8 cellular contexts compared by ENCODE assay signal in the genomic region with DNA sequence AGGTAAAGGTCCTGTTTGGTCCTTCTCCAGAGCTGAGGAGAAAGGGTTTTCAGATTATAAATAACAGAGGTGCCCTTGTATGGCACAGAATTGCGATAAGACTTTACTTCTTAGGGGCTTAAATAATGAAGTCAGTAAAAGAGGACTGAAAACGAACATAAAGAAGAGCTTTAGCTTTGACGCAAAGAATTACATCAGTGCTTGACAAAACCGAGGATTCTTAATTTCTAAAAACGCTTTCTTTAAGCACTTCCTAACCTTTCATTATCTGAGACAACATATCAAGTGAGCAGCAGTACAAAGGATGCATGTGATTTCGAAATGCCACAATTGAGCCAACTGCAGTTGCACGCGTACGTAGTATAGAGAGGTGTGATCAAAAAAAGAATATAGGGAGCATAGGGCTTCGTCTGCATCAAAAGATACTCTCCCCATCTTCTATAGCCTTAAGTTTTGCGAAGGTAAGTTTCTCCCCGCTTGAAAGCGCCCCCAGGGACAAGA. TPM values are rescaled to one million over a fixed set of nuclear protein-coding genes. Genes with fewer than 3 reads are reported as not detected.
DNase-seq lines count a peak whose midpoint lies in the region; ATAC-seq and TF ChIP-seq lines count a peak whose summit lies in the region.

No MANE protein-coding gene starts in this region.

- CTCF ChIA-PET in MCF 10A (lab: Yijun Ruan, JAX): interaction anchor here (0.7 to 2.6 kb wide), 3 partner anchors 10 to 253 kb away, joined by 4 to 15 read pairs (median 4); no protein-coding TSS in a partner anchor

- H3K27me3 Mint-ChIP-seq in MCF 10A (ENCODE audit: insufficient read depth, unreplicated experiment): no peaks in the 10 kb centered on the region

- peak overlapping the region; percentile 96 for H3K27ac Mint-ChIP-seq in MCF 10A (ENCODE audit: low read depth, unreplicated experiment)

- DNase-seq in BE2C (no peak), MG63 (no peak), MCF 10A (ENCODE audit: unreplicated experiment) (no peak), kidney glomerular epithelial cell (lab: John Stamatoyannopoulos, UW) (no peak), erythroblast (lab: John Stamatoyannopoulos, UW) (no peak), ecto neural progenitor cell (ENCODE audit: low spot score) (no peak)

- TF ChIP-seq POLR2A in erythroblast (IDR thresholded peaks at IDR 0.05; ENCODE audit: low read length): no peak

- ATAC-seq in GM18519 (IDR thresholded peaks at IDR 0.05; ENCODE audit: low FRiP score, unreplicated experiment): no peak

- TF ChIP-seq CTCF in BE2C (IDR thresholded peaks at IDR 0.05; ENCODE audit: low read depth, low read length) (no peak), MCF 10A (IDR thresholded peaks at IDR 0.05; ENCODE audit: unreplicated experiment) (peak; percentile 5)

- H3K36me3 ChIP-seq in BE2C (peaks cover 8% of the 10 kb centered on the region), MG63 (peaks cover 14% of the 10 kb centered on the region)

- H3K9me3 ChIP-seq in BE2C (no peaks in the 10 kb centered on the region), MG63 (no peaks in the 10 kb centered on the region), mononuclear cell (ENCODE audit: low read depth, low read length) (no peaks in the 10 kb centered on the region)

- H3K27me3 ChIP-seq in BE2C: no peaks in the 10 kb centered on the region
- no peaks in the 10 kb centered on the region for H3K27me3 ChIP-seq in MG63
- H3K27me3 ChIP-seq in mononuclear cell (ENCODE audit: insufficient read depth, low read length): peaks cover 6% of the 10 kb centered on the region

- TSS peak; percentile 65 for BruUV-seq in MCF 10A (replicated peaks; lab: Mats Ljungman, UMichigan)

- POLR2A ChIA-PET in MCF 10A (lab: Yijun Ruan, JAX): interaction anchor here (0.5 to 4.7 kb wide), 20 partner anchors 10 to 333 kb away, joined by 3 to 41 read pairs (median 5); a partner anchor contains a TSS

- H3K4me3 Mint-ChIP-seq in MCF 10A (ENCODE audit: unreplicated experiment): peak overlapping the region; percentile 88

- peaks cover 8% of the 10 kb centered on the region for H3K4me1 Mint-ChIP-seq in MCF 10A (ENCODE audit: insufficient read depth, unreplicated experiment)

- H3K4me3 ChIP-seq in BE2C (ENCODE audit: low read depth, low read length) (peak overlapping the region; percentile 63), MG63 (peak overlapping the region; percentile 75), mononuclear cell (ENCODE audit: low read length) (peak overlapping the region; percentile 76)

- intact Hi-C loops in MCF 10A (cut with micrococcal nuclease): loop anchor here (5.0 kb wide), 1 partner anchor 264 kb away; no protein-coding TSS in a partner anchor

- peaks cover 18% of the 10 kb centered on the region for H3K36me3 Mint-ChIP-seq in MCF 10A (ENCODE audit: insufficient read depth, unreplicated experiment)

- no peaks in the 10 kb centered on the region for H3K4me1 ChIP-seq in BE2C
- peaks cover 17% of the 10 kb centered on the region for H3K4me1 ChIP-seq in mononuclear cell (ENCODE audit: insufficient read depth, low read length)

- H3K9me3 Mint-ChIP-seq in MCF 10A (ENCODE audit: unreplicated experiment): no peaks in the 10 kb centered on the region

RNA-seq across cellular contexts. Expression of a gene that starts 0.8 kb away (rescaled TPM):
- polyA plus RNA-seq in BE2C (2012; ENCODE audit: insufficient read depth, insufficient read length, low read depth): 22.5 TPM
- total RNA-seq in MG63 (2014; rRNA removed; shearing (Covaris generic); ENCODE audit: low replicate concordance): 4.9 and 8.8 TPM in 2 replicates
- total RNA-seq in MCF 10A (2022): 239 and 382 TPM in 2 replicates
- total RNA-seq in mononuclear cell: 82.1 TPM
